Comparison of ENCODE assay signal across 1 cellular context in genomic region chr9:127937383-127938297, GRCh38.
TF ChIP-seq lines count a peak whose summit lies in the region.

Gene DPM2 (minus strand): TSS chr9:127937854. CDS start chr9:127937820, 34 bp downstream.

TF ChIP-seq in H1, 55 proteins besides CTCF, POLR2A, EP300 and RAD21 (continued from another document):
- TF ChIP-seq PHF8 (conservative IDR thresholded peaks at IDR 0.05; ENCODE audit: low read depth, low read length) = peak; percentile 82
- TF ChIP-seq SP1 (IDR thresholded peaks at IDR 0.05; ENCODE audit: low read depth, low read length) = no peak
- TF ChIP-seq POLR2AphosphoS5 (IDR thresholded peaks at IDR 0.05; ENCODE audit: low read depth, low read length) = peak; percentile 52
- TF ChIP-seq CBX8 (IDR thresholded peaks at IDR 0.05; ENCODE audit: borderline replicate concordance, low read depth, low read length) = no peak
- peak; percentile 98 for TF ChIP-seq GABPA (IDR thresholded peaks at IDR 0.05; ENCODE audit: borderline replicate concordance, insufficient read depth, low read length)
- no peak for TF ChIP-seq RFX5 (IDR thresholded peaks at IDR 0.05; ENCODE audit: borderline replicate concordance, low read depth, low read length)
- no peak for TF ChIP-seq SIRT6 (IDR thresholded peaks at IDR 0.05; ENCODE audit: low read length)
- TF ChIP-seq MAX (IDR thresholded peaks at IDR 0.05) = peak; percentile 22; the same call in 1 of the 2 replicates
- no peak for TF ChIP-seq EGR1 (IDR thresholded peaks at IDR 0.05; ENCODE audit: borderline replicate concordance, low read depth, low read length)
- TF ChIP-seq TAF7 (optimal IDR thresholded peaks at IDR 0.05; ENCODE audit: borderline replicate concordance, low read depth, low read length) = peak; percentile 57
- no peak for TF ChIP-seq TEAD4 (IDR thresholded peaks at IDR 0.05; ENCODE audit: low read depth, low read length)
- TF ChIP-seq KDM1A (IDR thresholded peaks at IDR 0.05; ENCODE audit: borderline replicate concordance, low read length) = peak; percentile 98
- TF ChIP-seq ATF2 (IDR thresholded peaks at IDR 0.05; ENCODE audit: low read length) = peak; percentile 45; the same call in 1 of the 2 replicates
- TF ChIP-seq SIX5 (IDR thresholded peaks at IDR 0.05; ENCODE audit: low read depth, low read length) = peak; percentile 69
- no peak for TF ChIP-seq CTBP2 (IDR thresholded peaks at IDR 0.05; ENCODE audit: borderline replicate concordance, insufficient read depth, insufficient read length, low read length)
- no peak for TF ChIP-seq BRCA1 (IDR thresholded peaks at IDR 0.05; ENCODE audit: low read depth, low read length)
- TF ChIP-seq E2F6 (IDR thresholded peaks at IDR 0.05) = 0 out of 2 replicates have a peak, but pooled peaks have one; percentile 47
- TF ChIP-seq YY1 (IDR thresholded peaks at IDR 0.05; ENCODE audit: low read depth, low read length) = no peak
- TF ChIP-seq RNF2 (IDR thresholded peaks at IDR 0.05; ENCODE audit: borderline replicate concordance, low read depth, low read length, missing control alignments, poor library complexity, severe bottlenecking) = no peak
- TF ChIP-seq ASH2L (IDR thresholded peaks at IDR 0.05; ENCODE audit: low read length) = peak; percentile 67
- TF ChIP-seq KDM4A (IDR thresholded peaks at IDR 0.05; ENCODE audit: low read depth, low read length, severe bottlenecking) = peak; percentile 76
- no peak for TF ChIP-seq BCL11A (IDR thresholded peaks at IDR 0.05; ENCODE audit: low read depth in 2 of 2, low read length in 2 of 2)
- peak; percentile 49; the same call in 1 of the 2 replicates for TF ChIP-seq TBP (IDR thresholded peaks at IDR 0.05; ENCODE audit: low read depth, low read length)
- peak; percentile 59; the same call in 1 of the 2 replicates for TF ChIP-seq CHD2 (IDR thresholded peaks at IDR 0.05; ENCODE audit: low read length)
- TF ChIP-seq SP2 (IDR thresholded peaks at IDR 0.05; ENCODE audit: low read length) = no peak
- no peak for TF ChIP-seq RBBP5 (IDR thresholded peaks at IDR 0.05; ENCODE audit: borderline replicate concordance, low read depth, low read length)
- TF ChIP-seq CREB1 (IDR thresholded peaks at IDR 0.05) = peak; percentile 88
TF ChIP-seq in H1: peak in this region for 17.
